14 cellular contexts compared by ENCODE assay signal in genomic region chr4:144948421-144948820, GRCh38.
DNase-seq lines count a peak whose midpoint lies in the region; ATAC-seq and TF ChIP-seq lines count a peak whose summit lies in the region.
"Had no signal": no experiment of that assay in that cellular context is flagged by ENCODE, and none has a peak within 500 bp of the region (broad histone marks: within the 10 kb centered on the region; RNA-seq: fewer than 3 reads in every experiment).

No MANE protein-coding gene starts in this region.

- WGBS in smooth muscle cell (ENCODE audit: low lambda C conversion rate): 66% methylated on average over 5 of the region's 5 CpGs
- WGBS in sigmoid colon, 2 donors: 73 to 83% methylated on average over 5 of the region's 5 CpGs

- H3K4me3 Mint-ChIP-seq in Caco-2 (ENCODE audit: unreplicated experiment): peak overlapping the region; percentile 42
- no peak overlapping the region for H3K4me3 Mint-ChIP-seq in neural progenitor cell
- H3K4me3 Mint-ChIP-seq: CD14-positive monocyte; CD4-positive, alpha-beta memory T cell; GM23338 had no signal

- H3K9me3 ChIP-seq in Caco-2: no peaks in the 10 kb centered on the region
- H3K9me3 ChIP-seq in WERI-Rb-1 (ENCODE audit: severe bottlenecking): peaks cover 13% of the 10 kb centered on the region
- H3K9me3 ChIP-seq in neural progenitor cell (ENCODE audit: low read depth): peaks cover 10% of the 10 kb centered on the region
- H3K9me3 ChIP-seq in smooth muscle cell (replicated peaks; ENCODE audit: low read depth): no peaks in the 10 kb centered on the region
- H3K9me3 ChIP-seq in sigmoid colon: peaks cover 0 to 7% (median 2%) of the 10 kb centered on the region in 4 donors

- no TSS peak for BruUV-seq in Caco-2 (replicated peaks; lab: Mats Ljungman, UMichigan)

- H3K79me2 ChIP-seq in neural progenitor cell (ENCODE audit: low read depth) (no peaks in the 10 kb centered on the region), smooth muscle cell (ENCODE audit: low read depth) (no peaks in the 10 kb centered on the region)

- H3K27ac ChIP-seq in WERI-Rb-1 (peak overlapping the region; percentile 61), neural progenitor cell (no peak overlapping the region), smooth muscle cell (ENCODE audit: low read depth) (no peak overlapping the region), sigmoid colon (no peak overlapping the region)
- H3K27ac ChIP-seq: BLaER1 had no signal

- intact Hi-C loops in Caco-2 (cut with micrococcal nuclease; ENCODE audit: unreplicated experiment) (no loop called here), sigmoid colon (cut with DNase I) (no loop called here), sciatic nerve (cut with DNase I) (no loop called here)

- H3K4me1 ChIP-seq in Caco-2 (peaks cover 19% of the 10 kb centered on the region), neural progenitor cell (peaks cover 17% of the 10 kb centered on the region), smooth muscle cell (ENCODE audit: low read depth) (peaks cover 10% of the 10 kb centered on the region), sigmoid colon (no peaks in the 10 kb centered on the region)
- H3K4me1 ChIP-seq: BLaER1 had no signal

- H3K9ac ChIP-seq in neural progenitor cell: no peak overlapping the region
- H3K9ac ChIP-seq in smooth muscle cell (ENCODE audit: low read depth): no peak overlapping the region
- H3K9ac ChIP-seq: BLaER1 had no signal

- H3K9me3 Mint-ChIP-seq in Caco-2 (ENCODE audit: unreplicated experiment) (peaks cover 12% of the 10 kb centered on the region), neural progenitor cell (peaks cover 17% of the 10 kb centered on the region)

- POLR2A ChIA-PET in Caco-2 (lab: Charles Lee): no interaction called here

- peak overlapping the region; percentile 38 for H3K4me2 ChIP-seq in neural progenitor cell
- peak overlapping the region; percentile 56 for H3K4me2 ChIP-seq in smooth muscle cell
- H3K4me2 ChIP-seq: BLaER1, GM23338 had no signal

- ATAC-seq in sciatic nerve: no peak

- no peak for DNase-seq in Caco-2
- DNase-seq in WERI-Rb-1: no peak
- DNase-seq in neural progenitor cell (ENCODE audit: low spot score): peak; percentile 54
- DNase-seq in smooth muscle cell (lab: John Stamatoyannopoulos, UW; ENCODE audit: unreplicated experiment): no peak
- DNase-seq in sigmoid colon: no peak
- DNase-seq in putamen (ENCODE audit: low spot score): no peak
- no peak for DNase-seq in sciatic nerve (ENCODE audit: low spot score)
- DNase-seq: 8988T; CD4-positive, alpha-beta memory T cell; DMS 273 treated with DMSO at 0.1 percent for 48 hours; HCEC 1CT had no signal

- H3F3A ChIP-seq in neural progenitor cell (ENCODE audit: low read depth) (no peaks in the 10 kb centered on the region), smooth muscle cell (ENCODE audit: low read depth) (no peaks in the 10 kb centered on the region)

- no peak for TF ChIP-seq POLR2A in sigmoid colon (IDR thresholded peaks at IDR 0.05)

- H3K4me1 Mint-ChIP-seq in Caco-2 (ENCODE audit: low read depth, unreplicated experiment) (peaks cover 7% of the 10 kb centered on the region), neural progenitor cell (peaks cover 13% of the 10 kb centered on the region)
- H3K4me1 Mint-ChIP-seq: CD14-positive monocyte; CD4-positive, alpha-beta memory T cell had no signal

- H3K4me3 ChIP-seq in Caco-2 (ENCODE audit: low read depth, low read length): no peak overlapping the region
- H3K4me3 ChIP-seq in WERI-Rb-1 (ENCODE audit: low read depth, low read length): peak overlapping the region; percentile 8
- no peak overlapping the region for H3K4me3 ChIP-seq in neural progenitor cell
- no peak overlapping the region for H3K4me3 ChIP-seq in smooth muscle cell
- H3K4me3 ChIP-seq in sigmoid colon: no peak overlapping the region
- H3K4me3 ChIP-seq: BLaER1, GM23338 had no signal

- TF ChIP-seq CTCF in Caco-2 (IDR thresholded peaks at IDR 0.05; ENCODE audit: insufficient read depth in 1 of 2, low read depth in 1 of 2, low read length in 1 of 2, severe bottlenecking in 1 of 2, unreplicated experiment in 1 of 2): no peak
- no peak for TF ChIP-seq CTCF in WERI-Rb-1 (IDR thresholded peaks at IDR 0.05; ENCODE audit: low read depth, low read length)
- no peak for TF ChIP-seq CTCF in neural progenitor cell (IDR thresholded peaks at IDR 0.05)
- TF ChIP-seq CTCF in smooth muscle cell (IDR thresholded peaks at IDR 0.05; ENCODE audit: borderline replicate concordance, insufficient read depth, poor library complexity, severe bottlenecking): no peak
- no peak for TF ChIP-seq CTCF in sigmoid colon (IDR thresholded peaks at IDR 0.05)

- H2AFZ ChIP-seq in neural progenitor cell (replicated peaks) (no peak overlapping the region), smooth muscle cell (ENCODE audit: low read depth) (no peak overlapping the region)
- H2AFZ ChIP-seq: GM23338 had no signal

- H3K27ac Mint-ChIP-seq in Caco-2 (ENCODE audit: unreplicated experiment) (peak overlapping the region; percentile 79), neural progenitor cell (no peak overlapping the region)
- H3K27ac Mint-ChIP-seq: CD14-positive monocyte; CD4-positive, alpha-beta memory T cell; GM23338 had no signal

- H3K27me3 ChIP-seq in Caco-2 (replicated peaks; ENCODE audit: control insufficient read depth, insufficient read depth, low read length) (no peaks in the 10 kb centered on the region), WERI-Rb-1 (ENCODE audit: insufficient read depth, low read depth, severe bottlenecking) (no peaks in the 10 kb centered on the region), neural progenitor cell (no peaks in the 10 kb centered on the region), smooth muscle cell (ENCODE audit: low read depth) (no peaks in the 10 kb centered on the region), sigmoid colon (no peaks in the 10 kb centered on the region)
- H3K27me3 ChIP-seq: BLaER1 had no signal

- H3K36me3 ChIP-seq in Caco-2 (ENCODE audit: control insufficient read depth, insufficient read depth, low read length): no peaks in the 10 kb centered on the region
- H3K36me3 ChIP-seq in WERI-Rb-1: no peaks in the 10 kb centered on the region
- H3K36me3 ChIP-seq in neural progenitor cell: no peaks in the 10 kb centered on the region
- no peaks in the 10 kb centered on the region for H3K36me3 ChIP-seq in smooth muscle cell (ENCODE audit: low read depth)
- H3K36me3 ChIP-seq in sigmoid colon: no peaks in the 10 kb centered on the region
- H3K36me3 ChIP-seq: BLaER1 had no signal

- CTCF ChIA-PET in Caco-2 (lab: Charles Lee): no interaction called here

- TF ChIP-seq EP300 in sigmoid colon (IDR thresholded peaks at IDR 0.05): no peak

- no peaks in the 10 kb centered on the region for H3K36me3 Mint-ChIP-seq in Caco-2 (ENCODE audit: insufficient read depth, unreplicated experiment)
- H3K36me3 Mint-ChIP-seq in neural progenitor cell: no peaks in the 10 kb centered on the region
- H3K36me3 Mint-ChIP-seq: CD14-positive monocyte had no signal

- no peaks in the 10 kb centered on the region for H3K27me3 Mint-ChIP-seq in Caco-2 (ENCODE audit: insufficient read depth, unreplicated experiment)
- H3K27me3 Mint-ChIP-seq in neural progenitor cell (ENCODE audit: insufficient read depth, low read depth): no peaks in the 10 kb centered on the region

- H4K20me1 ChIP-seq in neural progenitor cell (ENCODE audit: low read depth) (no peaks in the 10 kb centered on the region), smooth muscle cell (ENCODE audit: low read depth) (no peaks in the 10 kb centered on the region)
- H4K20me1 ChIP-seq: BLaER1 had no signal
